8 cellular contexts compared by ENCODE assay signal in genomic region chr7:2680792-2681490, GRCh38. TPM values are rescaled to one million over a fixed set of nuclear protein-coding genes. Genes with fewer than 3 reads are reported as not detected.
DNase-seq lines count a peak whose midpoint lies in the region; ATAC-seq and TF ChIP-seq lines count a peak whose summit lies in the region.

No MANE protein-coding gene starts in this region.

- H3K9me3 ChIP-seq in A673 (ENCODE audit: low read depth, low read length, poor library complexity, severe bottlenecking) (no peaks in the 10 kb centered on the region), endodermal cell (ENCODE audit: control insufficient read depth, low read length) (no peaks in the 10 kb centered on the region)

- no peak overlapping the region for H3K27ac ChIP-seq in A673 (ENCODE audit: low read depth, low read length, poor library complexity, severe bottlenecking)
- no peak overlapping the region for H3K27ac ChIP-seq in endodermal cell (ENCODE audit: low read depth, low read length)

- intact Hi-C loops in A673 (cut with micrococcal nuclease; ENCODE audit: unreplicated experiment): loop anchor here (1.0 kb wide), 1 partner anchor 230 kb away; no protein-coding TSS in a partner anchor
- intact Hi-C loops in activated CD4-positive, alpha-beta memory T cell treated with anti-CD3 and anti-CD28 coated beads for 36 hours (cut with micrococcal nuclease): loop anchor here (2.0 kb wide), 1 partner anchor 230 kb away; no protein-coding TSS in a partner anchor

- no peaks in the 10 kb centered on the region for H3K36me3 Mint-ChIP-seq in activated CD4-positive, alpha-beta memory T cell treated with anti-CD3 and anti-CD28 coated beads for 36 hours
- H3K36me3 Mint-ChIP-seq in endodermal cell (ENCODE audit: low read depth): no peaks in the 10 kb centered on the region
- no peaks in the 10 kb centered on the region for H3K36me3 Mint-ChIP-seq in memory B cell

- H3K4me3 Mint-ChIP-seq in activated CD4-positive, alpha-beta memory T cell treated with anti-CD3 and anti-CD28 coated beads for 36 hours: no peak overlapping the region
- H3K4me3 Mint-ChIP-seq in endodermal cell (no peak overlapping the region), memory B cell (no peak overlapping the region)

- H3K4me1 Mint-ChIP-seq in activated CD4-positive, alpha-beta memory T cell treated with anti-CD3 and anti-CD28 coated beads for 36 hours (ENCODE audit: low read depth): no peaks in the 10 kb centered on the region
- H3K4me1 Mint-ChIP-seq in endodermal cell (no peaks in the 10 kb centered on the region), memory B cell (no peaks in the 10 kb centered on the region)

- no peak overlapping the region for H3K27ac Mint-ChIP-seq in activated CD4-positive, alpha-beta memory T cell treated with anti-CD3 and anti-CD28 coated beads for 36 hours
- H3K27ac Mint-ChIP-seq in endodermal cell (no peak overlapping the region), memory B cell (no peak overlapping the region)

- no peak overlapping the region for H3K4me3 ChIP-seq in A673 (ENCODE audit: low read depth, low read length, poor library complexity, severe bottlenecking)
- H3K4me3 ChIP-seq in endodermal cell (ENCODE audit: low read length): no peak overlapping the region

- POLR2A ChIA-PET in A673 (lab: Charles Lee; ENCODE audit: low non-redundant PET): no interaction called here
- POLR2A ChIA-PET in activated CD4-positive, alpha-beta memory T cell treated with anti-CD3 and anti-CD28 coated beads for 36 hours (lab: Charles Lee): no interaction called here

- H3K27me3 ChIP-seq in A673 (replicated peaks; ENCODE audit: insufficient read depth, low read depth, low read length, poor library complexity): peaks cover 3% of the 10 kb centered on the region
- H3K27me3 ChIP-seq in endodermal cell (ENCODE audit: control insufficient read depth, insufficient read depth, low read length, poor library complexity, severe bottlenecking): peaks cover 2% of the 10 kb centered on the region

- WGBS in endodermal cell (ENCODE audit: insufficient coverage in 1 of 2, insufficient read length in 1 of 2), 2 experiments: 48 to 60% methylated on average over 13 to 27 of the region's 27 CpGs

- CTCF ChIA-PET in A673 (lab: Charles Lee): interaction anchor here (1.7 to 1.9 kb wide), 2 partner anchors 10 to 230 kb away, joined by 9 to 15 read pairs; no protein-coding TSS in a partner anchor
- CTCF ChIA-PET in activated CD4-positive, alpha-beta memory T cell treated with anti-CD3 and anti-CD28 coated beads for 36 hours (lab: Charles Lee): interaction anchor here (0.6 to 4.6 kb wide), 14 partner anchors 8 to 249 kb away, joined by 3 to 39 read pairs (median 3); no protein-coding TSS in a partner anchor

- BruUV-seq in A673 (replicated peaks; lab: Mats Ljungman, UMichigan): no TSS peak

- H3K4me1 ChIP-seq in A673 (ENCODE audit: insufficient read depth, low read length, poor library complexity, severe bottlenecking) (no peaks in the 10 kb centered on the region), endodermal cell (ENCODE audit: control insufficient read depth, insufficient read depth, low read length) (no peaks in the 10 kb centered on the region)

- peaks cover 5% of the 10 kb centered on the region for H3K27me3 Mint-ChIP-seq in activated CD4-positive, alpha-beta memory T cell treated with anti-CD3 and anti-CD28 coated beads for 36 hours
- H3K27me3 Mint-ChIP-seq in endodermal cell (ENCODE audit: insufficient read depth): peaks cover 4% of the 10 kb centered on the region
- peaks cover 15% of the 10 kb centered on the region for H3K27me3 Mint-ChIP-seq in memory B cell

- no peaks in the 10 kb centered on the region for H3K9me3 Mint-ChIP-seq in activated CD4-positive, alpha-beta memory T cell treated with anti-CD3 and anti-CD28 coated beads for 36 hours
- peaks cover 2% of the 10 kb centered on the region for H3K9me3 Mint-ChIP-seq in endodermal cell
- H3K9me3 Mint-ChIP-seq in memory B cell: no peaks in the 10 kb centered on the region

- in situ Hi-C loops in GM13977 (cut with MboI; ENCODE audit: low pct_unique_long_range_greater_than_20kb, low sequenced_read_pairs, unreplicated experiment): no loop called here

- H3K36me3 ChIP-seq in A673 (ENCODE audit: insufficient read depth, low read length, poor library complexity, severe bottlenecking): no peaks in the 10 kb centered on the region
- H3K36me3 ChIP-seq in endodermal cell (ENCODE audit: control insufficient read depth, insufficient read depth, low read length): no peaks in the 10 kb centered on the region

- ATAC-seq in memory B cell (ENCODE audit: low read depth): peak; percentile 75
- ATAC-seq in HG03159 (IDR thresholded peaks at IDR 0.05; ENCODE audit: unreplicated experiment): no peak

- peak; percentile 72 for DNase-seq in A673 (ENCODE audit: low spot score)
- peak; percentile 84 for DNase-seq in GM13977 (ENCODE audit: low spot score)
- DNase-seq in NCI-H226: peak; percentile 63
- peak; percentile 72 for DNase-seq in activated CD4-positive, alpha-beta memory T cell treated with anti-CD3 and anti-CD28 coated beads for 36 hours
- DNase-seq in endodermal cell: peak; percentile 95
- peak; percentile 58 for DNase-seq in memory B cell (ENCODE audit: low spot score in 2 of 2)
- peak; percentile 20 for DNase-seq in stimulated activated CD8-positive, alpha-beta memory T cell treated with anti-CD3 and anti-CD28 coated beads, Interleukin-15, amount 100 ng/mL, for 24 hours (ENCODE audit: low read depth)

- TF ChIP-seq CTCF in A673 (conservative IDR thresholded peaks at IDR 0.05; ENCODE audit: low read depth, low read length) (peak; percentile 75), GM13977 (IDR thresholded peaks at IDR 0.05; ENCODE audit: extremely low read depth, insufficient read depth, missing control alignments) (peak; percentile 62), endodermal cell (conservative IDR thresholded peaks at IDR 0.05) (peak; percentile 83)

- H3K9ac ChIP-seq in endodermal cell (ENCODE audit: extremely low read depth, low read length, poor library complexity, severe bottlenecking): no peak overlapping the region

RNA-seq across cellular contexts. Expression of gene AMZ1, which starts 7.1 kb away (rescaled TPM):
- total RNA-seq in A673 (2021) (not detected in 2 replicates), endodermal cell (1 to 10 TPM in 1 of 2 donors, under 1 TPM in 1; 0.66 to 1.6 TPM)
- under 1 TPM; 0.83 to 0.94 TPM for total RNA-seq in activated CD4-positive, alpha-beta memory T cell treated with anti-CD3 and anti-CD28 coated beads for 36 hours
- 0.07 TPM for polyA plus RNA-seq in endodermal cell (2013, experiment 1 of 2)
- not detected for polyA plus RNA-seq in endodermal cell (2013, experiment 2 of 2)

RNA-seq across cellular contexts. Expression of gene TTYH3, which starts 49.2 kb away (rescaled TPM):
- 248 and 256 TPM in 2 replicates for total RNA-seq in A673 (2021)
- total RNA-seq in activated CD4-positive, alpha-beta memory T cell treated with anti-CD3 and anti-CD28 coated beads for 36 hours: 10 to 100 TPM; 13.5 to 14.8 TPM
- total RNA-seq in endodermal cell: 100 to 1,000 TPM; 145 to 152 TPM
- 164 TPM for polyA plus RNA-seq in endodermal cell (2013, experiment 1 of 2)
- polyA plus RNA-seq in endodermal cell (2013, experiment 2 of 2): 151 TPM

Comparison
In these comparisons a context has a peak if more than half of its experiments do, and no peak if none do; other contexts are left out.
1. DNase-seq: peak in every context shown above with its lines; median percentile 95 in endodermal cell; 84 in GM13977; 72 in A673; 72 in activated CD4-positive, alpha-beta memory T cell treated with anti-CD3 and anti-CD28 coated beads for 36 hours; 63 in NCI-H226; 58 in memory B cell; 20 in stimulated activated CD8-positive, alpha-beta memory T cell treated with anti-CD3 and anti-CD28 coated beads, Interleukin-15, amount 100 ng/mL, for 24 hours.
2. RNA of gene TTYH3, which starts 49.2 kb away (total RNA-seq): 248 to 256 TPM in A673 and 145 to 152 TPM in endodermal cell; 13.5 to 14.8 TPM in activated CD4-positive, alpha-beta memory T cell treated with anti-CD3 and anti-CD28 coated beads for 36 hours; every median in the first group is over 4 times any median in the second.
3. Peak in every context shown above with its lines, with median percentiles within 50 percentile points of each other: CTCF ChIP-seq.